Comparison of ENCODE assay signal across 8 cellular contexts in the genomic region with DNA sequence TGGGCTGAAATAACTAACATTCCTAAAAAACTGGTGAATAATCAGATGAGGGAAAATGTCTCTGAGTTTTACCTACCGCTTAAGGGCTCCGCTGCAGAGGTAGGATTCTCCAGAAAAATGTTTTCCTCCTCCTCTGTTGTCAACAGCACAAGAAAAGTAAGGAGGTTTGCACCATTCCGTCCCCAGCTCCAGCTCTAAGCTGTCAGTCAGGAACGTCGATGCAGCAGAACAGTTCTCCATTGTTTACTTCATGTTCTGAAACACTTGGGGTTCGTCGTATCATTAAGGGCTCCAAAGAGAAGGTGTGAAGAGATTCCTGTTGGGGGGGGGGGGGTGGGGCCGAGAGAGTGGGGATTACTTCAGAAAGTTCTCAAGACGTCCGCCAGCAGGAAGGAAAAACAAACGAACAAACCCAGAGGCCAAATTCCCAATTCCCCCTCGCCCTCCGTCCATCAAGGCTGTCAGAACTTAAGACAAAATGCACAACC. TPM values are rescaled to one million over a fixed set of nuclear protein-coding genes. Genes with fewer than 3 reads are reported as not detected.
DNase-seq lines count a peak whose midpoint lies in the region; ATAC-seq, FAIRE-seq and TF ChIP-seq lines count a peak whose summit lies in the region.

No MANE protein-coding gene starts in this region.

- in situ Hi-C loops in GM12878 (cut with MboI) = no loop called here

- H3K4me3 Mint-ChIP-seq in Caco-2 (ENCODE audit: unreplicated experiment) = peak overlapping the region; percentile 86
- peak overlapping the region; percentile 98 for H3K4me3 Mint-ChIP-seq in type B pancreatic cell

- no peaks in the 10 kb centered on the region for H4K20me1 ChIP-seq in GM12878 (ENCODE audit: control insufficient read depth, insufficient read depth)

- peak overlapping the region; percentile 94 for H3K4me3 ChIP-seq in Caco-2 (ENCODE audit: low read depth, low read length)
- peak overlapping the region; percentile 83 for H3K4me3 ChIP-seq in GM12878
- peak overlapping the region; percentile 85 to 98 (median 94) for H3K4me3 ChIP-seq in liver (ENCODE audit: low read depth in 1 of 3, low read length in 3 of 3)

- H3K27me3 ChIP-seq in Caco-2 (replicated peaks; ENCODE audit: control insufficient read depth, insufficient read depth, low read length) = no peaks in the 10 kb centered on the region
- H3K27me3 ChIP-seq in GM12878 (replicated peaks in 1 of 2; ENCODE audit: control insufficient read depth in 2 of 2, insufficient read depth in 2 of 2, low read length in 1 of 2) = no peaks in the 10 kb centered on the region
- H3K27me3 ChIP-seq in liver (ENCODE audit: control insufficient read depth in 4 of 4, insufficient read depth in 4 of 4, low read length in 3 of 4) = no peaks in the 10 kb centered on the region

- H3K36me3 Mint-ChIP-seq in Caco-2 (ENCODE audit: insufficient read depth, unreplicated experiment) = peaks cover 26% of the 10 kb centered on the region
- H3K36me3 Mint-ChIP-seq in type B pancreatic cell = peaks cover 18% of the 10 kb centered on the region

- H2AFZ ChIP-seq in GM12878 (ENCODE audit: control insufficient read depth, low read depth, low read length) = peak overlapping the region; percentile 100

- TF ChIP-seq EP300 in GM12878 (IDR thresholded peaks at IDR 0.05; ENCODE audit: borderline replicate concordance in 1 of 2, control insufficient read depth in 1 of 2, low read depth in 2 of 2, low read length in 2 of 2) = no peak

- ATAC-seq in GM21360 (IDR thresholded peaks at IDR 0.05; ENCODE audit: unreplicated experiment) = peak; percentile 6
- peak; percentile 18 for ATAC-seq in GM12878
- no peak for ATAC-seq in sciatic nerve

- no peak for FAIRE-seq in GM12878 (lab: Jason Lieb, UNC)

- peaks cover 11% of the 10 kb centered on the region; the same call in 1 of the 2 replicates for H3K4me1 ChIP-seq in Caco-2
- no peaks in the 10 kb centered on the region for H3K4me1 ChIP-seq in GM12878 (ENCODE audit: control insufficient read depth, insufficient read depth, low read length)
- H3K4me1 ChIP-seq in liver (ENCODE audit: control insufficient read depth in 4 of 4, insufficient read depth in 4 of 4, low read length in 3 of 4) = peaks cover 0 to 14% (median 4%) of the 10 kb centered on the region in 4 donors

- POLR2A ChIA-PET in Caco-2 (lab: Charles Lee) = no interaction called here
- POLR2A ChIA-PET in GM12878 (lab: Charles Lee) = interaction anchor here (1.6 kb wide), 1 partner anchor 9 kb away, joined by 3 read pairs; no protein-coding TSS in a partner anchor

- H3K4me2 ChIP-seq in GM12878 (ENCODE audit: control insufficient read depth, insufficient read depth) = peak overlapping the region; percentile 92

- SMC1A ChIA-PET in GM12878 (lab: Charles Lee; ENCODE audit: uncharacterized antibody, unreplicated experiment) = interaction anchor here (1.0 to 2.6 kb wide), 2 partner anchors 10 to 15 kb away, joined by 3 to 12 read pairs; no protein-coding TSS in a partner anchor

- no peaks in the 10 kb centered on the region for H3K9me3 ChIP-seq in Caco-2
- H3K9me3 ChIP-seq in GM12878 (replicated peaks; ENCODE audit: control insufficient read depth, insufficient read depth, low read length) = no peaks in the 10 kb centered on the region
- H3K9me3 ChIP-seq in liver (ENCODE audit: control insufficient read depth in 4 of 4, low read length in 3 of 4) = no peaks in the 10 kb centered on the region

- H3K4me1 Mint-ChIP-seq in Caco-2 (ENCODE audit: low read depth, unreplicated experiment) = no peaks in the 10 kb centered on the region
- H3K4me1 Mint-ChIP-seq in type B pancreatic cell (ENCODE audit: unreplicated experiment) = peaks cover 14% of the 10 kb centered on the region

- RAD21 ChIA-PET in GM12878 (lab: Charles Lee; ENCODE audit: unreplicated experiment) = no interaction called here

- peaks cover 20% of the 10 kb centered on the region for H3K79me2 ChIP-seq in GM12878 (ENCODE audit: control insufficient read depth, insufficient read depth, low read length)

- H3K27me3 Mint-ChIP-seq in Caco-2 (ENCODE audit: insufficient read depth, unreplicated experiment) (no peaks in the 10 kb centered on the region), type B pancreatic cell (no peaks in the 10 kb centered on the region)

- DNase-seq in Caco-2 (no peak), Kasumi-1 (lab: John Stamatoyannopoulos, UW) (peak; percentile 42 to 48), GM12878 (ENCODE audit: low read depth, low spot score) (no peak), type B pancreatic cell (ENCODE audit: extremely low spot score, unreplicated experiment) (no peak), sciatic nerve (ENCODE audit: low spot score) (no peak), kidney glomerular epithelial cell (lab: John Stamatoyannopoulos, UW) (no peak)

- WGBS in GM12878 (ENCODE audit: insufficient coverage, insufficient replicate concordance, low lambda C conversion rate, missing lambda C conversion rate) = 2% methylated on average over 10 of the region's 13 CpGs
- WGBS in liver = 4% methylated on average over 13 of the region's 13 CpGs

- H3K9me3 Mint-ChIP-seq in Caco-2 (ENCODE audit: unreplicated experiment) (no peaks in the 10 kb centered on the region), type B pancreatic cell (no peaks in the 10 kb centered on the region)

- TF ChIP-seq CTCF in Caco-2 (IDR thresholded peaks at IDR 0.05; ENCODE audit: insufficient read depth in 1 of 2, low read depth in 1 of 2, low read length in 1 of 2, severe bottlenecking in 1 of 2, unreplicated experiment in 1 of 2) (no peak), GM12878 (IDR thresholded peaks at IDR 0.05 in 2 of 3, conservative IDR thresholded peaks at IDR 0.05 in 1 of 3; ENCODE audit: control insufficient read depth in 2 of 3, extremely low read depth in 1 of 3, insufficient read depth in 1 of 3, low read depth in 3 of 3, low read length in 3 of 3) (no peak), liver (IDR thresholded peaks at IDR 0.05; ENCODE audit: low read depth, low read length, missing input control) (no peak), type B pancreatic cell (conservative IDR thresholded peaks at IDR 0.05) (no peak)

- no peak for TF ChIP-seq POLR2A in GM12878 (IDR thresholded peaks at IDR 0.05; ENCODE audit: low read depth, low read length)

- H3K27ac Mint-ChIP-seq in Caco-2 (ENCODE audit: unreplicated experiment) = peak overlapping the region; percentile 80
- peak overlapping the region; percentile 92 for H3K27ac Mint-ChIP-seq in type B pancreatic cell

- TF ChIP-seq RAD21 in GM12878 (IDR thresholded peaks at IDR 0.05; ENCODE audit: insufficient read depth, low read depth, low read length) (no peak), liver (IDR thresholded peaks at IDR 0.05) (no peak)

- H3K27ac ChIP-seq in GM12878 (ENCODE audit: control insufficient read depth, insufficient read depth) = peak overlapping the region; percentile 87
- H3K27ac ChIP-seq in liver (ENCODE audit: low read depth in 1 of 2, low read length in 2 of 2) = no peak overlapping the region

- CTCF ChIA-PET in Caco-2 (lab: Charles Lee) = interaction anchor here (0.6 kb wide), 1 partner anchor 79 kb away, joined by 4 read pairs; no protein-coding TSS in a partner anchor
- CTCF ChIA-PET in GM12878 (lab: Yijun Ruan, JAX) = no interaction called here

- peak overlapping the region; percentile 96 for H3K9ac ChIP-seq in GM12878 (ENCODE audit: control insufficient read depth, insufficient read depth, low read length)
- H3K9ac ChIP-seq in liver (ENCODE audit: low read depth in 1 of 2, low read length in 2 of 2) = peak overlapping the region; percentile 42 to 56

- no peaks in the 10 kb centered on the region for H3K36me3 ChIP-seq in Caco-2 (ENCODE audit: control insufficient read depth, insufficient read depth, low read length)
- no peaks in the 10 kb centered on the region; a peak in 2 of 4 replicates for H3K36me3 ChIP-seq in GM12878 (ENCODE audit: control insufficient read depth in 2 of 2, insufficient read depth in 2 of 2, low read length in 1 of 2)
- H3K36me3 ChIP-seq in liver (ENCODE audit: control insufficient read depth in 4 of 4, insufficient read depth in 3 of 4, low read depth in 1 of 4, low read length in 3 of 4) = no peaks in the 10 kb centered on the region

- BruUV-seq in Caco-2 (replicated peaks; lab: Mats Ljungman, UMichigan) = no TSS peak
- BruUV-seq in GM12878 (replicated peaks; lab: Mats Ljungman, UMichigan) = no TSS peak

- intact Hi-C loops in Caco-2 (cut with micrococcal nuclease; ENCODE audit: unreplicated experiment) (loop anchor here (2.0 to 10.0 kb wide), 2 partner anchors 67 to 217 kb away; no protein-coding TSS in a partner anchor), GM12878 (cut with micrococcal nuclease; ENCODE audit: unreplicated experiment) (no loop called here), sciatic nerve (cut with DNase I) (no loop called here)

TF ChIP-seq in GM12878, 131 proteins besides CTCF, POLR2A, EP300 and RAD21 (continues in another document):
- TF ChIP-seq SIX5 (IDR thresholded peaks at IDR 0.05; ENCODE audit: low read depth, low read length, severe bottlenecking) = no peak

TF ChIP-seq in liver, 16 proteins besides CTCF, POLR2A, EP300 and RAD21 (continues in another document):
- TF ChIP-seq RXRA (IDR thresholded peaks at IDR 0.05) = no peak
- no peak for TF ChIP-seq EGR1 (IDR thresholded peaks at IDR 0.05; ENCODE audit: low read depth in 2 of 2)
- TF ChIP-seq HNF4A (conservative IDR thresholded peaks at IDR 0.05) = no peak
- TF ChIP-seq FOXA1 (IDR thresholded peaks at IDR 0.05) = no peak

RNA-seq across cellular contexts. Expression of gene MMS22L, which starts 0.7 kb away (rescaled TPM):
- total RNA-seq in Caco-2 (2022) = 28.2 and 32.1 TPM in 2 replicates
- 145 and 146 TPM in 2 replicates for total RNA-seq in GM12878 (2013; cell fraction: nucleolus; rRNA removed)
- total RNA-seq in GM12878 (2014; rRNA removed) = 18.1 and 22.5 TPM in 2 replicates
- 33.9 and 37.3 TPM in 2 replicates for total RNA-seq in GM12878 (2014; rRNA removed; fragmentation: Illumina TruSeq; extraction: Trizol)
- total RNA-seq in GM12878 (2021) = 26.0 and 27.1 TPM in 2 replicates
- polyA plus RNA-seq in GM12878 (2011; ENCODE audit: low read depth) = 7.0 TPM
- 32.2 and 48.7 TPM in 2 replicates for polyA plus RNA-seq in GM12878 (2011; rRNA removed)
- 10.9 and 12.6 TPM in 2 replicates for polyA plus RNA-seq in GM12878 (2011; cell fraction: cytosol; rRNA removed)
- polyA plus RNA-seq in GM12878 (2011; cell fraction: nucleus; rRNA removed) = 21.0 and 21.3 TPM in 2 replicates
- 7.8 and 8.0 TPM in 2 replicates for polyA plus RNA-seq in GM12878 (2012)
- 19.4 and 26.9 TPM in 2 replicates for polyA plus RNA-seq in GM12878 (2014; fragmentation: Illumina TruSeq; extraction: Trizol)
- 1 to 10 TPM; 5.0 to 6.5 TPM for polyA plus RNA-seq in GM12878 (2014; fragmentation: Nextera tagmentation; extraction: Ambion mirVana)
- polyA plus RNA-seq in GM12878 (2014; rRNA removed) = 10.9 and 14.4 TPM in 2 replicates
- polyA plus RNA-seq in GM12878 (2016; fragmentation: Nextera tagmentation; extraction: Ambion mirVana) = 10 to 100 TPM; 17.7 to 20.1 TPM
- 57.8 and 74.2 TPM in 2 replicates for polyA minus RNA-seq in GM12878 (2011; rRNA and poly(A)+ RNA removed)
- polyA minus RNA-seq in GM12878 (2011; cell fraction: cytosol; rRNA and poly(A)+ RNA removed) = 16.5 and 18.0 TPM in 2 replicates
- polyA minus RNA-seq in GM12878 (2011; cell fraction: nucleus; rRNA and poly(A)+ RNA removed) = 59.2 and 136 TPM in 2 replicates
- 10 to 100 TPM in 1 of 2 donors, 1 to 10 TPM in 1; 4.4 to 14.9 TPM for total RNA-seq in liver
- polyA plus RNA-seq in liver = under 1 TPM; 0.32 to 0.69 TPM
- 40.3 and 64.1 TPM in 2 replicates for total RNA-seq in type B pancreatic cell (ENCODE audit: low replicate concordance)
- 8.8 TPM for total RNA-seq in sciatic nerve

Comparison
In these comparisons a context has a peak if more than half of its experiments do, and no peak if none do; other contexts are left out.
1. DNase-seq: peak in Kasumi-1 (2 of 2); none in Caco-2 (0 of 2), GM12878 (single experiment), type B pancreatic cell (single experiment), sciatic nerve (single experiment) and kidney glomerular epithelial cell (single experiment).
2. Peak in every context shown above with its lines, with median percentiles within 50 percentile points of each other: H3K4me3 ChIP-seq.